Comparison of ENCODE assay signal across 39 cellular contexts in the genomic region with DNA sequence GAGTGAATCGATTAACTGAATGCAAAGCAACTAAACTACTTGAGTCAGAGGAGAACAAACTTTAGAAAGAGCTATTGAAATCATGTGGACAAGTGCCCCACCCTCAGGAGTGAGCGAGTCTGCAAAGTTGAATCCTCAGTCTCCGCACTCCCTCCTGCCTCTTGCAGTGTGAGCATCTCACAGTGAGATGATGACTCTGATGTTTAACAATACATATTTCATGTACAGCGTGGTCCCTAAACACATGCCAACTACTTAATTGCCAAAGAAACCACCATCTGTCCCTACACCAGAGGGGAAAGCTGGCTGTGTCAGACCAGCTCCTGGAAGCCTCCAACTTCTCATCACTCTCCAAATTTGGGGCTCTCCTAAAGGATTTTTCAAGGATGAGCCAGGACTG. TPM values are rescaled to one million over a fixed set of nuclear protein-coding genes. Genes with fewer than 3 reads are reported as not detected.
DNase-seq lines count a peak whose midpoint lies in the region; ATAC-seq and TF ChIP-seq lines count a peak whose summit lies in the region.
"Had no signal": no experiment of that assay in that cellular context is flagged by ENCODE, and none has a peak within 500 bp of the region (broad histone marks: within the 10 kb centered on the region; RNA-seq: fewer than 3 reads in every experiment).

No MANE protein-coding gene starts in this region.

- no peaks in the 10 kb centered on the region for H3K36me3 ChIP-seq in HEK293 (ENCODE audit: control insufficient read depth in 2 of 2, insufficient read depth in 1 of 2, low read length in 2 of 2)
- peaks cover 7% of the 10 kb centered on the region for H3K36me3 ChIP-seq in rectal smooth muscle tissue (ENCODE audit: control insufficient read depth, insufficient read depth, low read length)
- no peaks in the 10 kb centered on the region for H3K36me3 ChIP-seq in SJCRH30
- H3K36me3 ChIP-seq: heart right ventricle, lower lobe of right lung, MG63, pancreas, thyroid gland, vagina, WERI-Rb-1 had no signal

- no peak overlapping the region for H3K9ac ChIP-seq in rectal smooth muscle tissue (ENCODE audit: low read length)

- POLR2A ChIA-PET in HEK293 (lab: Yijun Ruan, JAX): interaction anchor here (0.6 kb wide), 1 partner anchor 67 kb away, joined by 3 read pairs; no protein-coding TSS in a partner anchor

- CTCF ChIA-PET in HEK293 (lab: Yijun Ruan, JAX): interaction anchor here (0.9 to 1.3 kb wide), 4 partner anchors 20 to 75 kb away, joined by 3 to 4 read pairs (median 3); no protein-coding TSS in a partner anchor

- H3K27me3 Mint-ChIP-seq in activated T-cell treated with anti-CD3 and anti-CD28 coated beads, Interleukin-2, amount 50 U/mL, for 24 hours: no peaks in the 10 kb centered on the region

- ATAC-seq in foreskin keratinocyte (no peak), GM21717 (IDR thresholded peaks at IDR 0.05; ENCODE audit: unreplicated experiment) (no peak)
- ATAC-seq: activated naive CD4-positive, alpha-beta T cell treated with anti-CD3 and anti-CD28 coated beads, Interleukin-2, amount 50 U/mL, for 72 hours; GM12878; heart right ventricle; lower lobe of right lung; pancreas; right cardiac atrium had no signal

- no peak overlapping the region for H3K4me3 Mint-ChIP-seq in activated T-cell treated with anti-CD3 and anti-CD28 coated beads, Interleukin-2, amount 50 U/mL, for 24 hours
- H3K4me3 Mint-ChIP-seq: CD8-positive, alpha-beta memory T cell; nephron had no signal

- H3K9me3 ChIP-seq in HEK293 (ENCODE audit: control insufficient read depth, insufficient read depth, low read depth, low read length) (no peaks in the 10 kb centered on the region), SJCRH30 (replicated peaks) (no peaks in the 10 kb centered on the region)
- H3K9me3 ChIP-seq: heart right ventricle, lower lobe of right lung, MG63, pancreas, SJSA1, stomach, thyroid gland, vagina had no signal

- H3K27me3 ChIP-seq in foreskin keratinocyte (no peaks in the 10 kb centered on the region), rectal smooth muscle tissue (ENCODE audit: control insufficient read depth, insufficient read depth, low read length) (no peaks in the 10 kb centered on the region), SJCRH30 (no peaks in the 10 kb centered on the region)
- H3K27me3 ChIP-seq: MG63, pancreas, SJSA1, stomach, thyroid gland, vagina had no signal

- H3K4me1 ChIP-seq in HEK293 (ENCODE audit: control insufficient read depth, insufficient read depth, low read length) (peaks cover 9% of the 10 kb centered on the region), foreskin keratinocyte (peaks cover 19% of the 10 kb centered on the region), rectal smooth muscle tissue (ENCODE audit: control insufficient read depth, insufficient read depth, low read length) (no peaks in the 10 kb centered on the region), SJCRH30 (peaks cover 22% of the 10 kb centered on the region)
- H3K4me1 ChIP-seq: heart right ventricle, lower lobe of right lung, pancreas, thyroid gland had no signal

- no peaks in the 10 kb centered on the region for H3K36me3 Mint-ChIP-seq in activated T-cell treated with anti-CD3 and anti-CD28 coated beads, Interleukin-2, amount 50 U/mL, for 24 hours (ENCODE audit: low read depth)
- H3K36me3 Mint-ChIP-seq: activated naive CD4-positive, alpha-beta T cell treated with anti-CD3 and anti-CD28 coated beads, Interleukin-2, amount 50 U/mL, for 72 hours; CD8-positive, alpha-beta memory T cell had no signal

- H3K27ac ChIP-seq in HEK293 (ENCODE audit: extremely low read depth, low read depth, low read length) (no peak overlapping the region), foreskin keratinocyte (peak overlapping the region; percentile 21), rectal smooth muscle tissue (ENCODE audit: low read depth, low read length) (peak overlapping the region; percentile 65), SJCRH30 (no peak overlapping the region), coronary artery (no peak overlapping the region)
- H3K27ac ChIP-seq: heart right ventricle, HL-60, lower lobe of right lung, pancreas, SJSA1, thyroid gland, vagina, WERI-Rb-1 had no signal

- TF ChIP-seq CTCF in HEK293 (tag by site-specific recombination; IDR thresholded peaks at IDR 0.05) (no peak), foreskin keratinocyte (conservative IDR thresholded peaks at IDR 0.05) (no peak), coronary artery (IDR thresholded peaks at IDR 0.05) (no peak)

- H3K4me3 ChIP-seq in HEK293 (ENCODE audit: low read depth, low read length): no peak overlapping the region
- no peak overlapping the region for H3K4me3 ChIP-seq in rectal smooth muscle tissue (ENCODE audit: low read length)
- no peak overlapping the region for H3K4me3 ChIP-seq in SJCRH30
- H3K4me3 ChIP-seq in coronary artery: no peak overlapping the region
- H3K4me3 ChIP-seq: GM12878, heart right ventricle, lower lobe of right lung, MG63, pancreas, SJSA1, stomach, thyroid gland, vagina had no signal

- peak; percentile 80 for DNase-seq in NCI-H446 treated with DMSO at 0.1 percent for 48 hours (lab: John Stamatoyannopoulos, UW)
- DNase-seq in foreskin keratinocyte: no peak
- no peak for DNase-seq in SJCRH30
- no peak for DNase-seq in activated T-cell treated with anti-CD3 and anti-CD28 coated beads, Interleukin-2, amount 50 U/mL, for 24 hours
- no peak for DNase-seq in coronary artery (ENCODE audit: low spot score)
- DNase-seq: ACHN; activated CD4-positive, alpha-beta T cell treated with anti-CD3 and anti-CD28 coated beads for 48 hours; activated CD8-positive, alpha-beta memory T cell treated with anti-CD3 and anti-CD28 coated beads for 24 hours; activated T-cell treated with anti-CD3 and anti-CD28 coated beads for 4 hours; CD8-positive, alpha-beta memory T cell; DMS153; effector CD4-positive, alpha-beta T cell; heart right ventricle; KG1; kidney glomerular epithelial cell; lower lobe of right lung; MG63; NCI-H1105; NCI-H1930; NCI-H526; pancreas; stimulated activated CD4-positive, alpha-beta T cell treated with anti-CD3 and anti-CD28 coated beads, Interleukin-12 subunit alpha, Interleukin-12 subunit beta, amount 100 ng/mL, for 4 hours; stimulated activated CD4-positive, alpha-beta T cell treated with anti-CD3 and anti-CD28 coated beads, Interleukin-4, amount 100 ng/mL, for 1 hour; stomach; thyroid gland; WERI-Rb-1 had no signal

- no peaks in the 10 kb centered on the region for H3K4me1 Mint-ChIP-seq in activated T-cell treated with anti-CD3 and anti-CD28 coated beads, Interleukin-2, amount 50 U/mL, for 24 hours (ENCODE audit: low read depth)
- H3K4me1 Mint-ChIP-seq: CD8-positive, alpha-beta memory T cell had no signal

- H3K9me3 Mint-ChIP-seq in activated T-cell treated with anti-CD3 and anti-CD28 coated beads, Interleukin-2, amount 50 U/mL, for 24 hours: no peaks in the 10 kb centered on the region
- H3K9me3 Mint-ChIP-seq: activated naive CD4-positive, alpha-beta T cell treated with anti-CD3 and anti-CD28 coated beads, Interleukin-2, amount 50 U/mL, for 72 hours; CD8-positive, alpha-beta memory T cell; nephron had no signal

- no peak overlapping the region for H3K27ac Mint-ChIP-seq in activated T-cell treated with anti-CD3 and anti-CD28 coated beads, Interleukin-2, amount 50 U/mL, for 24 hours
- H3K27ac Mint-ChIP-seq: activated naive CD4-positive, alpha-beta T cell treated with anti-CD3 and anti-CD28 coated beads, Interleukin-2, amount 50 U/mL, for 72 hours; CD8-positive, alpha-beta memory T cell had no signal

TF ChIP-seq in HEK293, 187 proteins besides CTCF, POLR2A, EP300 and RAD21:
- TF ChIP-seq, protein P1, sequence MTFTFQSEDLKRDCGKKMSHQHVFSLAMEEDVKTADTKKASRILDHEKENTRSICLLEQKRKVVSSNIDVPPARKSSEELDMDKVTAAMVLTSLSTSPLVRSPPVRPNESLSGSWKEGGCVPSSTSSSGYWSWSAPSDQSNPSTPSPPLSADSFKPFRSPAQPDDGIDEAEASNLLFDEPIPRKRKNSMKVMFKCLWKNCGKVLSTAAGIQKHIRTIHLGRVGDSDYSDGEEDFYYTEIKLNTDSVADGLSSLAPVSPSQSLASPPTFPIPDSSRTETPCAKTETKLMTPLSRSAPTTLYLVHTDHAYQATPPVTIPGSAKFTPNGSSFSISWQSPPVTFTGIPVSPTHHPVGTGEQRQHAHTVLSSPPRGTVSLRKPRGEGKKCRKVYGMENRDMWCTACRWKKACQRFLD (tag by site-specific recombination; IDR thresholded peaks at IDR 0.05): no peak
- no peak for TF ChIP-seq ZNF571 (tag by site-specific recombination; IDR thresholded peaks at IDR 0.05)
- no peak for TF ChIP-seq ZNF266 (tag by site-specific recombination; IDR thresholded peaks at IDR 0.05; ENCODE audit: low read depth)
- TF ChIP-seq GLI2 (tag by site-specific recombination; IDR thresholded peaks at IDR 0.05; ENCODE audit: borderline replicate concordance, low read depth): no peak
- 0 out of 2 replicates have a peak, but pooled peaks have one; percentile 25 for TF ChIP-seq ZBTB17 (tag by site-specific recombination; IDR thresholded peaks at IDR 0.05)
- no peak for TF ChIP-seq SCRT2 (tag by site-specific recombination; IDR thresholded peaks at IDR 0.05)
- no peak for TF ChIP-seq ZNF221 (tag by site-specific recombination; IDR thresholded peaks at IDR 0.05; ENCODE audit: borderline replicate concordance)
- no peak for TF ChIP-seq ZNF366 (tag by site-specific recombination; conservative IDR thresholded peaks at IDR 0.05)
TF ChIP-seq in HEK293: peak in this region for 1.

RNA-seq across cellular contexts. Expression of a gene that starts 31.2 kb away (rescaled TPM):
- total RNA-seq in foreskin keratinocyte: 18.2 and 28.7 TPM in 2 replicates
- polyA plus RNA-seq in foreskin keratinocyte: 21.8 and 31.0 TPM in 2 replicates
- total RNA-seq in SJCRH30 (2014; rRNA removed; shearing (Covaris generic)): 87.2 and 94.7 TPM in 2 replicates
- total RNA-seq: mononuclear cell, thyroid gland had no signal
- polyA plus RNA-seq: CD8-positive, alpha-beta memory T cell had no signal

RNA-seq across cellular contexts. Expression of a gene that starts 40.5 kb away (rescaled TPM):
- not detected in 2 replicates for total RNA-seq in foreskin keratinocyte
- not detected in 2 replicates for polyA plus RNA-seq in foreskin keratinocyte
- 0.42 TPM in 1 of 2 replicates, not detected in the other for total RNA-seq in SJCRH30 (2014; rRNA removed; shearing (Covaris generic))
- total RNA-seq: activated naive CD4-positive, alpha-beta T cell treated with anti-CD3 and anti-CD28 coated beads, Interleukin-2, amount 50 U/mL, for 72 hours; CD8-positive, alpha-beta memory T cell; fibroblast of villous mesenchyme; GM12878; heart right ventricle; lower lobe of right lung; pancreas; right cardiac atrium; SJSA1; stomach; thyroid gland; vagina had no signal
- polyA plus RNA-seq: BJ; CD8-positive, alpha-beta memory T cell; GM12878; right cardiac atrium; stomach had no signal

Comparison
In these comparisons a context has a peak if more than half of its experiments do, and no peak if none do; other contexts are left out.
1. H3K27ac ChIP-seq: peak in foreskin keratinocyte (single experiment) and rectal smooth muscle tissue (single experiment); none in HEK293 (single experiment), SJCRH30 (single experiment) and coronary artery (0 of 2).